8 cellular contexts compared by ENCODE assay signal in genomic region chr10:80196950-80197315, GRCh38. TPM values are rescaled to one million over a fixed set of nuclear protein-coding genes. Genes with fewer than 3 reads are reported as not detected.
A peak's percentile ranks its signal among the peaks of the same experiment; 100 is the strongest.
DNase-seq lines count a peak whose midpoint lies in the region; ATAC-seq and TF ChIP-seq lines count a peak whose summit lies in the region.

No MANE protein-coding gene starts in this region.

- DNase-seq in activated T-cell treated with anti-CD3 and anti-CD28 coated beads, Interleukin-2, amount 50 U/mL, for 4 hours = no peak
- no peak for DNase-seq in activated T-cell treated with anti-CD3 and anti-CD28 coated beads for 4 hours
- no peak for DNase-seq in immature natural killer cell
- no peak for DNase-seq in thyroid gland
- DNase-seq in KG1 (lab: John Stamatoyannopoulos, UW) = no peak
- no peak for DNase-seq in NCI-H748 treated with DMSO at 0.1 percent for 48 hours (lab: John Stamatoyannopoulos, UW)

- peaks cover 79% of the 10 kb centered on the region for H3K4me1 Mint-ChIP-seq in activated T-cell treated with anti-CD3 and anti-CD28 coated beads, Interleukin-2, amount 50 U/mL, for 4 hours (ENCODE audit: low read depth)
- H3K4me1 Mint-ChIP-seq in immature natural killer cell = peaks cover 82 to 88% of the 10 kb centered on the region in 2 donors

- peaks cover 98% of the 10 kb centered on the region for H3K79me2 ChIP-seq in OCI-LY3 (ENCODE audit: low read length)

- H3K4me1 ChIP-seq in OCI-LY3 (ENCODE audit: low read length) = peaks cover 73% of the 10 kb centered on the region
- peaks cover 59 to 60% of the 10 kb centered on the region in 2 donors for H3K4me1 ChIP-seq in thyroid gland

- intact Hi-C loops in thyroid gland (cut with DNase I) = no loop called here

- no peak for ATAC-seq in activated T-cell treated with anti-CD3 and anti-CD28 coated beads, Interleukin-2, amount 50 U/mL, for 4 hours
- no peak for ATAC-seq in HG03280 (IDR thresholded peaks at IDR 0.05; ENCODE audit: unreplicated experiment)

- peaks cover 24% of the 10 kb centered on the region for H3K36me3 ChIP-seq in OCI-LY3 (replicated peaks; ENCODE audit: low read depth, low read length)
- H3K36me3 ChIP-seq in thyroid gland = no peaks in the 10 kb centered on the region

- TF ChIP-seq CTCF in OCI-LY3 (IDR thresholded peaks at IDR 0.05; ENCODE audit: low read depth, low read length) (no peak), thyroid gland (IDR thresholded peaks at IDR 0.05) (no peak)

- H3K4me3 ChIP-seq in OCI-LY3 (ENCODE audit: low read length) (peak overlapping the region; percentile 67), thyroid gland (replicated peaks in 1 of 3) (no peak overlapping the region)

- WGBS in thyroid gland, 2 donors = 65 to 89% methylated on average over 2 of the region's 2 CpGs

- no peak for TF ChIP-seq POLR2A in thyroid gland (IDR thresholded peaks at IDR 0.05)

- peaks cover 22% of the 10 kb centered on the region for H3K36me3 Mint-ChIP-seq in activated T-cell treated with anti-CD3 and anti-CD28 coated beads, Interleukin-2, amount 50 U/mL, for 4 hours (ENCODE audit: insufficient read depth)
- peaks cover 4 to 6% (median 4%) of the 10 kb centered on the region in 3 donors for H3K36me3 Mint-ChIP-seq in immature natural killer cell

- H3K9ac ChIP-seq in OCI-LY3 (ENCODE audit: low read length) = peak overlapping the region; percentile 71

- no peak overlapping the region for H2AFZ ChIP-seq in OCI-LY3 (ENCODE audit: low read depth, low read length)

- no peaks in the 10 kb centered on the region for H3K27me3 ChIP-seq in OCI-LY3 (ENCODE audit: low read depth, low read length)
- H3K27me3 ChIP-seq in thyroid gland = no peaks in the 10 kb centered on the region

- H3K27me3 Mint-ChIP-seq in activated T-cell treated with anti-CD3 and anti-CD28 coated beads, Interleukin-2, amount 50 U/mL, for 4 hours (ENCODE audit: low read depth) = no peaks in the 10 kb centered on the region
- peaks cover 0 to 21% (median 6%) of the 10 kb centered on the region in 3 donors for H3K27me3 Mint-ChIP-seq in immature natural killer cell (ENCODE audit: low read depth in 3 of 3)

- H3K4me3 Mint-ChIP-seq in activated T-cell treated with anti-CD3 and anti-CD28 coated beads, Interleukin-2, amount 50 U/mL, for 4 hours = peak overlapping the region; percentile 52
- H3K4me3 Mint-ChIP-seq in immature natural killer cell = peak overlapping the region in 4 of 5 donors; percentile 10 to 63 (median 36)

- H3K9me3 ChIP-seq in OCI-LY3 (ENCODE audit: insufficient read depth, low read length) (no peaks in the 10 kb centered on the region), thyroid gland (no peaks in the 10 kb centered on the region)

- peak overlapping the region; percentile 86 for H3K4me2 ChIP-seq in OCI-LY3 (ENCODE audit: low read length)

- peak overlapping the region; percentile 87 to 96 (median 92) for H3K27ac Mint-ChIP-seq in immature natural killer cell

- peaks cover 5% of the 10 kb centered on the region for H3K9me3 Mint-ChIP-seq in activated T-cell treated with anti-CD3 and anti-CD28 coated beads, Interleukin-2, amount 50 U/mL, for 4 hours
- no peaks in the 10 kb centered on the region for H3K9me3 Mint-ChIP-seq in immature natural killer cell

- H3K27ac ChIP-seq in OCI-LY3 (ENCODE audit: low read length) = peak overlapping the region; percentile 97
- H3K27ac ChIP-seq in thyroid gland = peak overlapping the region; percentile 10 to 80 (median 56)

- H4K20me1 ChIP-seq in OCI-LY3 (ENCODE audit: insufficient read depth, low read length) = peaks cover 39% of the 10 kb centered on the region

RNA-seq across cellular contexts. Expression of gene ANXA11, which starts 8.4 kb away (rescaled TPM):
- 100 to 1,000 TPM; 157 to 161 (median 158) TPM for total RNA-seq in activated T-cell treated with anti-CD3 and anti-CD28 coated beads, Interleukin-2, amount 50 U/mL, for 4 hours
- 100 to 1,000 TPM; 136 to 270 (median 181) TPM for polyA plus RNA-seq in immature natural killer cell
- 100 to 1,000 TPM in 1 of 4 donors, 10 to 100 TPM in 3; 77.5 to 106 (median 90.8) TPM for total RNA-seq in thyroid gland
